In the genomic region with DNA sequence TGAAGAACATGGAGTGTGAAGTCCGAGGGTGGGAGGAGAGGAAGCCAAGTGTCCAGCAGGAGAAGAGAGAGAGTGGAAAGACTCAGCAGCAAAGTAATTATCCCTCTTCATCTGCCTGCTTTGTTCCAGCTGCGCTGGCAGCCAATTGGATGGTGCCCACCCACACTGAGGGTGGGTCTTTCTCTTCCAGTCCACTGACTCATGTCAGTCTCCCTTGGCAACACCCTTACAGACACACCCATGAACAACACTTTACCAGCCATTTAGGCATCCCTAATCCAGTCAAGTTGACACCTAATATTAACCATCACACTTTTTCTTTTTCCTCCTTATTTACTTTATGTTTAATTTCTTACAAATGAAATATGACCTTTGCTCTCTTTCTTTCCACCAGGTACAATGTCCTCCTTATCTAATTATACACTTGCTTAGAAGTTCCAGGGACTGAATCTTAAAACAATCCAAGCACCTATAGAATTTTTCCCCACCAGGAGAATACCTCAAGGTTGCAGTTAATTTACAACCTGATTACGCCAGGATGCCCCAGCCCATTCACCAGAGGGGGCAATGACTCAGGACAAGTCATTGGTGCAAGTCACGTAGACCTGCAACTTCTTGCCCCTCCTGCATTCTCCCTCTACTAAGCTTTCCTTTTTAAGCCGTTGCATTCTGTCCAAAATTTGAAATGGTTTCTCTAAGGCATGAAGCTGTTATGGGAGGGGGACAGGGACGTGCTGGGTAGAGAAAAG, we compare ENCODE assay signal across 20 cellular contexts.
DNase-seq lines count a peak whose midpoint lies in the region; ATAC-seq and TF ChIP-seq lines count a peak whose summit lies in the region.
"Had no signal": no experiment of that assay in that cellular context is flagged by ENCODE, and none has a peak within 500 bp of the region (broad histone marks: within the 10 kb centered on the region; RNA-seq: fewer than 3 reads in every experiment).

No MANE protein-coding gene starts in this region.

- H3K56ac ChIP-seq in mesendoderm (ENCODE audit: low read length): no peak overlapping the region

- CTCF ChIA-PET in Calu3 (lab: Charles Lee): interaction anchor here (1.2 to 1.3 kb wide), 2 partner anchors 9 to 10 kb away, joined by 3 to 4 read pairs; no protein-coding TSS in a partner anchor

- ATAC-seq in HG03139 (IDR thresholded peaks at IDR 0.05; ENCODE audit: unreplicated experiment): no peak
- no peak for ATAC-seq in GM21619 (IDR thresholded peaks at IDR 0.05; ENCODE audit: unreplicated experiment)
- ATAC-seq: activated CD8-positive, alpha-beta T cell treated with anti-CD3 and anti-CD28 coated beads for 36 hours; SK-N-SH treated with all-trans-retinoic acid at 6 μM for 48 hours had no signal

- H3K9me3 Mint-ChIP-seq in Calu3 (ENCODE audit: low read depth, unreplicated experiment): peaks cover 3% of the 10 kb centered on the region

- H3K9ac ChIP-seq in mesendoderm (ENCODE audit: low read length): no peak overlapping the region
- no peak overlapping the region for H3K9ac ChIP-seq in mesenchymal stem cell (ENCODE audit: low read length)
- H3K9ac ChIP-seq: BLaER1 treated with 17β-estradiol and CSF1 and Interleukin-3, amounts not matched to agents 10 nM and 100 nM had no signal

- H3K27me3 Mint-ChIP-seq in Calu3 (ENCODE audit: unreplicated experiment): no peaks in the 10 kb centered on the region

- H2BK5ac ChIP-seq in mesendoderm (ENCODE audit: low read length) (no peak overlapping the region), mesenchymal stem cell (ENCODE audit: low read depth, low read length, poor library complexity, severe bottlenecking) (no peak overlapping the region)

- H2AFZ ChIP-seq in mesenchymal stem cell (ENCODE audit: low read depth, low read length): no peak overlapping the region

- H3K4me3 Mint-ChIP-seq in Calu3 (ENCODE audit: low read depth, unreplicated experiment): peak overlapping the region; percentile 50
- H3K4me3 Mint-ChIP-seq: activated CD8-positive, alpha-beta T cell treated with anti-CD3 and anti-CD28 coated beads for 36 hours; activated T-helper 1 cell treated with anti-CD3 and anti-CD28 coated beads, Interleukin-12 subunit alpha, Interleukin-12 subunit beta, Interleukin-2, Interleukin-4 antibody, amounts not matched to agents 30 ng/mL and 10 ng/mL and 1 ng/mL, durations not matched to agents 14 hours and 24 hours and 36 hours had no signal

- H3K23ac ChIP-seq in mesendoderm (ENCODE audit: low read length) (no peak overlapping the region), mesenchymal stem cell (ENCODE audit: low read length in 2 of 2) (no peak overlapping the region)

- H2BK12ac ChIP-seq in mesenchymal stem cell (ENCODE audit: low read length in 2 of 2): no peak overlapping the region

- peak; percentile 59 for DNase-seq in Calu3
- DNase-seq in LHCN-M2 (ENCODE audit: low read depth): peak; percentile 28
- DNase-seq in amniotic epithelial cell (ENCODE audit: low read depth): peak; percentile 2
- peak; percentile 20 for DNase-seq in mesendoderm
- DNase-seq in SK-N-DZ (ENCODE audit: low spot score): no peak
- no peak for DNase-seq in mesenchymal stem cell
- DNase-seq: activated CD8-positive, alpha-beta T cell treated with anti-CD3 and anti-CD28 coated beads for 36 hours; amniotic stem cell; DMS79 treated with DMSO at 0.1 percent for 48 hours; midbrain; NCI-H2107; nucleus accumbens; thyroid gland had no signal

- H2BK15ac ChIP-seq in mesendoderm (replicated peaks; ENCODE audit: low read depth) (no peak overlapping the region), mesenchymal stem cell (ENCODE audit: low read depth, poor library complexity, severe bottlenecking) (no peak overlapping the region)

- H3K36me3 Mint-ChIP-seq in Calu3 (ENCODE audit: insufficient read depth, unreplicated experiment): peaks cover 6% of the 10 kb centered on the region

- H3K4ac ChIP-seq in mesendoderm (ENCODE audit: low read depth, low read length): no peak overlapping the region
- H3K4ac ChIP-seq in mesenchymal stem cell (ENCODE audit: low read depth in 1 of 2, low read length in 2 of 2): no peak overlapping the region

- peak overlapping the region; percentile 81 for H3K27ac Mint-ChIP-seq in Calu3 (ENCODE audit: unreplicated experiment)
- H3K27ac Mint-ChIP-seq: activated CD8-positive, alpha-beta T cell treated with anti-CD3 and anti-CD28 coated beads for 36 hours; activated T-helper 1 cell treated with anti-CD3 and anti-CD28 coated beads, Interleukin-12 subunit alpha, Interleukin-12 subunit beta, Interleukin-2, Interleukin-4 antibody, amounts not matched to agents 30 ng/mL and 10 ng/mL and 1 ng/mL, durations not matched to agents 14 hours and 24 hours and 36 hours had no signal

- no CpG with 5 or more reads among the region's 6 CpGs for WGBS in mesendoderm (ENCODE audit: extremely low coverage, insufficient coverage, low lambda C conversion rate)
- WGBS in mesenchymal stem cell: 76% methylated on average over 5 of the region's 6 CpGs

- no peak overlapping the region for H3K18ac ChIP-seq in mesendoderm (ENCODE audit: low read length)
- H3K18ac ChIP-seq in mesenchymal stem cell (ENCODE audit: low read depth in 1 of 2, low read length in 2 of 2): no peak overlapping the region

- no peak for TF ChIP-seq CTCF in Calu3 (IDR thresholded peaks at IDR 0.05; ENCODE audit: unreplicated experiment)

- H3K27me3 ChIP-seq in mesendoderm (ENCODE audit: insufficient read depth, low read length, poor library complexity): no peaks in the 10 kb centered on the region
- H3K27me3 ChIP-seq in mesenchymal stem cell (ENCODE audit: control insufficient read depth in 1 of 2, insufficient read depth in 1 of 2, low read length in 2 of 2): no peaks in the 10 kb centered on the region
- H3K27me3 ChIP-seq: BLaER1 treated with 17β-estradiol and CSF1 and Interleukin-3, amounts not matched to agents 10 nM and 100 nM; thyroid gland had no signal

- H3K14ac ChIP-seq in mesenchymal stem cell (ENCODE audit: low read length in 2 of 2): no peak overlapping the region

- H4K8ac ChIP-seq in mesendoderm (ENCODE audit: low read depth, low read length) (no peak overlapping the region), mesenchymal stem cell (ENCODE audit: low read length) (no peak overlapping the region)

- no peaks in the 10 kb centered on the region for H3K79me1 ChIP-seq in mesendoderm (ENCODE audit: low read length)
- H3K79me1 ChIP-seq in mesenchymal stem cell (replicated peaks; ENCODE audit: low read length, poor library complexity, severe bottlenecking): no peaks in the 10 kb centered on the region

- H2AK5ac ChIP-seq in mesendoderm (ENCODE audit: low read length) (no peak overlapping the region), mesenchymal stem cell (ENCODE audit: low read length, severe bottlenecking) (no peak overlapping the region)

- no peak overlapping the region for H4K5ac ChIP-seq in mesendoderm (ENCODE audit: low read length)

- no peak overlapping the region for H3K4me2 ChIP-seq in mesendoderm (ENCODE audit: low read length)
- no peak overlapping the region for H3K4me2 ChIP-seq in mesenchymal stem cell (ENCODE audit: low read length, poor library complexity, severe bottlenecking)
- H3K4me2 ChIP-seq: BLaER1 treated with 17β-estradiol and CSF1 and Interleukin-3, amounts not matched to agents 10 nM and 100 nM had no signal

- intact Hi-C loops in Calu3 (cut with micrococcal nuclease; ENCODE audit: unreplicated experiment): no loop called here

- BruUV-seq in Calu3 (replicated peaks; lab: Mats Ljungman, UMichigan): no TSS peak

- H3K79me2 ChIP-seq in mesendoderm (ENCODE audit: control insufficient read depth, insufficient read depth, low read length): no peaks in the 10 kb centered on the region

- H3K4me1 Mint-ChIP-seq in Calu3 (ENCODE audit: low read depth, unreplicated experiment): peaks cover 19% of the 10 kb centered on the region

- H2BK120ac ChIP-seq in mesendoderm (ENCODE audit: low read depth, low read length): no peak overlapping the region
- H2BK120ac ChIP-seq in mesenchymal stem cell (ENCODE audit: low read depth, low read length): no peak overlapping the region

- H3K27ac ChIP-seq in mesendoderm (ENCODE audit: low read depth, low read length) (no peak overlapping the region), mesenchymal stem cell (ENCODE audit: low read length, poor library complexity, severe bottlenecking) (no peak overlapping the region)
- H3K27ac ChIP-seq: BLaER1 treated with 17β-estradiol and CSF1 and Interleukin-3, amounts not matched to agents 10 nM and 100 nM; skin epidermis; thyroid gland; VCaP had no signal

- H4K91ac ChIP-seq in mesenchymal stem cell (ENCODE audit: low read length): no peak overlapping the region

- H3K4me1 ChIP-seq in mesendoderm (ENCODE audit: control insufficient read depth, low read depth, low read length) (no peaks in the 10 kb centered on the region), mesenchymal stem cell (ENCODE audit: control insufficient read depth, insufficient read depth, low read depth, low read length) (peaks cover 7% of the 10 kb centered on the region)
- H3K4me1 ChIP-seq: BLaER1 treated with 17β-estradiol and CSF1 and Interleukin-3, amounts not matched to agents 10 nM and 100 nM; thyroid gland had no signal

- no peak overlapping the region for H3K4me3 ChIP-seq in mesendoderm (ENCODE audit: low read length)
- no peak overlapping the region for H3K4me3 ChIP-seq in mesenchymal stem cell (ENCODE audit: insufficient read depth in 1 of 2, low read depth in 1 of 2, low read length in 2 of 2)
- H3K4me3 ChIP-seq: BLaER1 treated with 17β-estradiol and CSF1 and Interleukin-3, amounts not matched to agents 10 nM and 100 nM; skin epidermis; thyroid gland had no signal

- no peaks in the 10 kb centered on the region for H3K9me3 ChIP-seq in mesenchymal stem cell (ENCODE audit: control insufficient read depth, low read length)
- H3K9me3 ChIP-seq: thyroid gland had no signal

- H3K36me3 ChIP-seq in mesendoderm (ENCODE audit: control insufficient read depth, insufficient read depth, low read length) (no peaks in the 10 kb centered on the region), mesenchymal stem cell (ENCODE audit: control insufficient read depth in 1 of 2, insufficient read depth in 2 of 2, low read depth in 1 of 2, low read length in 2 of 2) (no peaks in the 10 kb centered on the region)
- H3K36me3 ChIP-seq: BLaER1 treated with 17β-estradiol and CSF1 and Interleukin-3, amounts not matched to agents 10 nM and 100 nM; thyroid gland had no signal

Comparison
In these comparisons a context has a peak if more than half of its experiments do, and no peak if none do; other contexts are left out.
1. DNase-seq: peak in Calu3 (single experiment), LHCN-M2 (single experiment), amniotic epithelial cell (single experiment) and mesendoderm (single experiment); none in SK-N-DZ (single experiment) and mesenchymal stem cell (single experiment).